1 cellular context compared by ENCODE assay signal in genomic region chr2:65583061-65583460, GRCh38.
TF ChIP-seq lines count a peak whose summit lies in the region.

No MANE protein-coding gene starts in this region.

TF ChIP-seq in SK-N-SH treated with all-trans-retinoic acid at 6 μM for 48 hours, 23 proteins besides CTCF, POLR2A, EP300 and RAD21 (continued from another document):
- TF ChIP-seq PATZ1 (CRISPR knock-in tag; IDR thresholded peaks at IDR 0.05; ENCODE audit: borderline replicate concordance): no peak
- no peak for TF ChIP-seq ZC3H10 (CRISPR knock-in tag; IDR thresholded peaks at IDR 0.05)
- TF ChIP-seq ZNF70 (CRISPR knock-in tag; IDR thresholded peaks at IDR 0.05): no peak
- TF ChIP-seq PPARA (CRISPR knock-in tag; IDR thresholded peaks at IDR 0.05; ENCODE audit: borderline replicate concordance): no peak
- no peak for TF ChIP-seq ESRRG (CRISPR knock-in tag; IDR thresholded peaks at IDR 0.05)
- no peak for TF ChIP-seq ARNTL (CRISPR knock-in tag; IDR thresholded peaks at IDR 0.05; ENCODE audit: borderline replicate concordance, low read depth)
- TF ChIP-seq ISL1 (CRISPR knock-in tag; IDR thresholded peaks at IDR 0.05): no peak
- no peak for TF ChIP-seq TSHZ2 (CRISPR knock-in tag; IDR thresholded peaks at IDR 0.05)
- no peak for TF ChIP-seq RARB (CRISPR knock-in tag; IDR thresholded peaks at IDR 0.05)
- no peak for TF ChIP-seq ZNF8 (CRISPR knock-in tag; IDR thresholded peaks at IDR 0.05)
- no peak for TF ChIP-seq BACH2 (CRISPR knock-in tag; IDR thresholded peaks at IDR 0.05; ENCODE audit: borderline replicate concordance)
- no peak for TF ChIP-seq CSDC2 (CRISPR knock-in tag; IDR thresholded peaks at IDR 0.05)
- no peak for TF ChIP-seq GLIS3 (CRISPR knock-in tag; IDR thresholded peaks at IDR 0.05)
- no peak for TF ChIP-seq OSR1 (CRISPR knock-in tag; IDR thresholded peaks at IDR 0.05)
- TF ChIP-seq TCF4 (CRISPR knock-in tag; IDR thresholded peaks at IDR 0.05; ENCODE audit: borderline replicate concordance): no peak
